ENCODE assay signal across 35 cellular contexts in the genomic region with DNA sequence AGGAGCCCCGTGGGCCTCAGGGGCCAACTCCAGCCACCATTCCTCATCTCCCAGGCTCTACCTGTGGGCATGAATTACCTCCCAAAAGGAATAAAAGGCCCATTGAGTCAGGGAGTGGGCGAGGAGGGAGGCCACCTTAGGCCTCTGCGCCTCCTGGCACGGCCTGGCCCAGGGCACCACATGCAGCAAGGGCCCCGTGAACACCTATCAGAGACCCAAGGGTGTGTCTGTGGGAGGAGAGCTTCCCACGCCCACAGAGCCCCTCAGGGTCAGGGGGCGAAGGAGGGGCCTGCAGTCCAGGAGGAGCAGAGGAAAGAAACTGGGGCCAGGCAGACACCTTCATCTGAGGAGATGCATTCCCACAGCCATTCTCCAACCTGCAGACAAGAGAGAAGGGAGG. TPM values are rescaled to one million over a fixed set of nuclear protein-coding genes. Genes with fewer than 3 reads are reported as not detected.
"Had no signal": no experiment of that assay in that cellular context is flagged by ENCODE, and none has a peak within 500 bp of the region (broad histone marks: within the 10 kb centered on the region; RNA-seq: fewer than 3 reads in every experiment).

No MANE protein-coding gene starts in this region.

- ATAC-seq: foreskin keratinocyte, heart right ventricle, left lobe of liver, lower lobe of right lung, upper lobe of right lung had no signal

- H3K9me3 Mint-ChIP-seq: activated CD4-positive, alpha-beta memory T cell treated with anti-CD3 and anti-CD28 coated beads for 36 hours; activated CD4-positive, alpha-beta T cell treated with anti-CD3 and anti-CD28 coated beads, Interleukin-2, amount 10 ng/mL, durations not matched to agents 24 days and 14 days; activated naive CD4-positive, alpha-beta T cell treated with anti-CD3 and anti-CD28 coated beads, Interleukin-2, amount 10 ng/mL, durations not matched to agents 7 days and 5 days; activated T-helper 1 cell treated with anti-CD3 and anti-CD28 coated beads, Interleukin-12 subunit alpha, Interleukin-12 subunit beta, Interleukin-2, Interleukin-4 antibody, amounts not matched to agents 30 ng/mL and 10 ng/mL and 1 ng/mL, durations not matched to agents 14 hours and 24 hours and 36 hours; nephron; stimulated activated naive CD8-positive, alpha-beta T cell treated with anti-CD3 and anti-CD28 coated beads, Interleukin-15, Interleukin-2, amounts not matched to agents 100 ng/mL and 50 ng/mL, for 24 hours; T-helper 1 cell treated with Interleukin-12 subunit alpha and Interleukin-12 subunit beta and Interleukin-4 antibody, amounts not matched to agents 30 μg/mL and 1 μg/mL, for 36 hours had no signal

- DNase-seq: activated CD4-positive, alpha-beta memory T cell treated with anti-CD3 and anti-CD28 coated beads for 36 hours; activated CD4-positive, alpha-beta T cell treated with anti-CD3 and anti-CD28 coated beads, Interleukin-2, amount 10 ng/mL, durations not matched to agents 24 days and 14 days; activated CD4-positive, CD25-positive, alpha-beta regulatory T cell treated with anti-CD3 and anti-CD28 coated beads, Interleukin-2, amount 50 U/mL, for 72 hours; activated CD8-positive, alpha-beta memory T cell treated with anti-CD3 and anti-CD28 coated beads, Interleukin-2, amount 50 U/mL, for 4 hours; activated effector memory CD4-positive, alpha-beta T cell treated with anti-CD3 and anti-CD28 coated beads, Interleukin-2, amount 50 U/mL, for 16 hours; activated naive CD4-positive, alpha-beta T cell treated with anti-CD3 and anti-CD28 coated beads, Interleukin-2, amount 10 ng/mL, durations not matched to agents 7 days and 5 days; activated T-cell treated with anti-CD3 and anti-CD28 coated beads, Interleukin-2, amount 50 U/mL, for 1 hour; amniotic stem cell; brain microvascular endothelial cell; foreskin keratinocyte; heart right ventricle; kidney glomerular epithelial cell; lower lobe of right lung; mesendoderm; mucosa of descending colon; ovary; sigmoid colon; small intestine; T1000; tibial artery; upper lobe of right lung; WERI-Rb-1 had no signal

- H3K9me3 ChIP-seq: esophagus muscularis mucosa, heart right ventricle, lower lobe of right lung, mucosa of descending colon, neutrophil, ovary, prostate gland, sigmoid colon, tibial artery, upper lobe of right lung had no signal

- H3K36me3 Mint-ChIP-seq: activated CD4-positive, alpha-beta memory T cell treated with anti-CD3 and anti-CD28 coated beads for 36 hours; activated naive CD4-positive, alpha-beta T cell treated with anti-CD3 and anti-CD28 coated beads, Interleukin-2, amount 10 ng/mL, durations not matched to agents 7 days and 5 days had no signal

- H3K27ac ChIP-seq: brain microvascular endothelial cell, coronary artery, esophagus muscularis mucosa, foreskin keratinocyte, heart right ventricle, lower lobe of right lung, neutrophil, prostate gland, sigmoid colon, tibial artery, upper lobe of right lung, WERI-Rb-1 had no signal

- H3K4me3 Mint-ChIP-seq: activated CD4-positive, alpha-beta memory T cell treated with anti-CD3 and anti-CD28 coated beads for 36 hours; activated CD4-positive, alpha-beta T cell treated with anti-CD3 and anti-CD28 coated beads, Interleukin-2, amount 10 ng/mL, durations not matched to agents 24 days and 14 days; activated naive CD4-positive, alpha-beta T cell treated with anti-CD3 and anti-CD28 coated beads, Interleukin-2, amount 10 ng/mL, durations not matched to agents 7 days and 5 days; activated T-helper 1 cell treated with anti-CD3 and anti-CD28 coated beads, Interleukin-12 subunit alpha, Interleukin-12 subunit beta, Interleukin-2, Interleukin-4 antibody, amounts not matched to agents 30 ng/mL and 10 ng/mL and 1 ng/mL, durations not matched to agents 14 hours and 24 hours and 36 hours; nephron; stimulated activated naive CD8-positive, alpha-beta T cell treated with anti-CD3 and anti-CD28 coated beads, Interleukin-15, Interleukin-2, amounts not matched to agents 100 ng/mL and 50 ng/mL, for 24 hours; T-helper 1 cell treated with Interleukin-12 subunit alpha and Interleukin-12 subunit beta and Interleukin-4 antibody, amounts not matched to agents 30 μg/mL and 1 μg/mL, for 36 hours had no signal

- H3K27me3 Mint-ChIP-seq: activated CD4-positive, alpha-beta memory T cell treated with anti-CD3 and anti-CD28 coated beads for 36 hours; stimulated activated naive CD8-positive, alpha-beta T cell treated with anti-CD3 and anti-CD28 coated beads, Interleukin-15, Interleukin-2, amounts not matched to agents 100 ng/mL and 50 ng/mL, for 24 hours had no signal

- H3K27ac Mint-ChIP-seq: activated CD4-positive, alpha-beta memory T cell treated with anti-CD3 and anti-CD28 coated beads for 36 hours; activated CD4-positive, alpha-beta T cell treated with anti-CD3 and anti-CD28 coated beads, Interleukin-2, amount 10 ng/mL, durations not matched to agents 24 days and 14 days; activated naive CD4-positive, alpha-beta T cell treated with anti-CD3 and anti-CD28 coated beads, Interleukin-2, amount 10 ng/mL, durations not matched to agents 7 days and 5 days; activated T-helper 1 cell treated with anti-CD3 and anti-CD28 coated beads, Interleukin-12 subunit alpha, Interleukin-12 subunit beta, Interleukin-2, Interleukin-4 antibody, amounts not matched to agents 30 ng/mL and 10 ng/mL and 1 ng/mL, durations not matched to agents 14 hours and 24 hours and 36 hours; stimulated activated naive CD8-positive, alpha-beta T cell treated with anti-CD3 and anti-CD28 coated beads, Interleukin-15, Interleukin-2, amounts not matched to agents 100 ng/mL and 50 ng/mL, for 24 hours; T-helper 1 cell treated with Interleukin-12 subunit alpha and Interleukin-12 subunit beta and Interleukin-4 antibody, amounts not matched to agents 30 μg/mL and 1 μg/mL, for 36 hours had no signal

RNA-seq across cellular contexts. Expression of a gene that starts 21.2 kb away (rescaled TPM):
- total RNA-seq: activated CD4-positive, alpha-beta memory T cell treated with anti-CD3 and anti-CD28 coated beads for 36 hours; activated CD8-positive, alpha-beta memory T cell treated with anti-CD3 and anti-CD28 coated beads for 36 hours; activated T-helper 1 cell treated with anti-CD3 and anti-CD28 coated beads, Interleukin-12 subunit alpha, Interleukin-12 subunit beta, Interleukin-2, Interleukin-4 antibody, amounts not matched to agents 30 ng/mL and 10 ng/mL and 1 ng/mL, durations not matched to agents 14 hours and 24 hours and 36 hours; astrocyte; cerebellum; left lobe of liver; lower lobe of right lung; myocyte had no signal
